1 cellular context compared by ENCODE assay signal in the genomic region with DNA sequence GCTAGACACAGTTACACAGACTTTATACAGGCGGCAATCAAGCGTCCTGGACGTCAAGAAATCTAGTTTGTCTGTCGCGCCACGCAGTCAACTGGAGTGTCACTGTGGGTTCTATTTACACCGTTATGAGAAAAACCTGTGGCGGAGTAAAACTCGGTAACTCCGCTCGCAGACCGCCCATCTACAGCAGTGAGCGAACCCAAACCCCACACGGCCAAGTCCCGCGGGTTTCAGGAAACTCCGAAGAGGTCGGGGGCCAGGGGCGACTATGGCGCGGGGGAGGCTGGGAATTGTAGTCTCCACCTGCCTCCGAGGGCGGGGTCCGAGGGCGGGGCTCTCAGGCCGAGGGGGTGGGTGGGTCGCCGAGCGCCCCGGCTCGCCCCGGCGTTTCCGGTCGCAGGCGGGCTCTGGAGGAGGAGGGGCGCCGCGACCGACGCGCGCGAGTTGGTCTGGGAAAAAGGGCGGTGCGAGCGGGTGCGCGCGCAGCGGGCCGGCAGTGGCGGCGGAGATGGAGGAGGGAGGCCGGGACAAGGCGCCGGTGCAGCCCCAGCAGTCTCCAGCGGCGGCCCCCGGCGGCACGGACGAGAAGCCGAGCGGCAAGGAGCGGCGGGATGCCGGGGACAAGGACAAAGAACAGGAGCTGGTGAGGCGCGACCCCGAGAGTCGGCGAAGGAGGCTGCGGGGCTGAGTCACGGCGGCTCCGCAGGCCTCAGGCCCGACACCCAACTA.
TF ChIP-seq lines count a peak whose summit lies in the region.

A gene (plus strand): TSS at position 483 of the 729 bp plus-strand sequence. CDS start 26 bp downstream, at position 509.

TF ChIP-seq in HEK293, 187 proteins besides CTCF, POLR2A, EP300 and RAD21 (continued from another document and continues in another):
- TF ChIP-seq, protein P1, sequence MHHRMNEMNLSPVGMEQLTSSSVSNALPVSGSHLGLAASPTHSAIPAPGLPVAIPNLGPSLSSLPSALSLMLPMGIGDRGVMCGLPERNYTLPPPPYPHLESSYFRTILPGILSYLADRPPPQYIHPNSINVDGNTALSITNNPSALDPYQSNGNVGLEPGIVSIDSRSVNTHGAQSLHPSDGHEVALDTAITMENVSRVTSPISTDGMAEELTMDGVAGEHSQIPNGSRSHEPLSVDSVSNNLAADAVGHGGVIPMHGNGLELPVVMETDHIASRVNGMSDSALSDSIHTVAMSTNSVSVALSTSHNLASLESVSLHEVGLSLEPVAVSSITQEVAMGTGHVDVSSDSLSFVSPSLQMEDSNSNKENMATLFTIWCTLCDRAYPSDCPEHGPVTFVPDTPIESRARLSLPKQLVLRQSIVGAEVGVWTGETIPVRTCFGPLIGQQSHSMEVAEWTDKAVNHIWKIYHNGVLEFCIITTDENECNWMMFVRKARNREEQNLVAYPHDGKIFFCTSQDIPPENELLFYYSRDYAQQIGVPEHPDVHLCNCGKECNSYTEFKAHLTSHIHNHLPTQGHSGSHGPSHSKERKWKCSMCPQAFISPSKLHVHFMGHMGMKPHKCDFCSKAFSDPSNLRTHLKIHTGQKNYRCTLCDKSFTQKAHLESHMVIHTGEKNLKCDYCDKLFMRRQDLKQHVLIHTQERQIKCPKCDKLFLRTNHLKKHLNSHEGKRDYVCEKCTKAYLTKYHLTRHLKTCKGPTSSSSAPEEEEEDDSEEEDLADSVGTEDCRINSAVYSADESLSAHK (tag by site-specific recombination; IDR thresholded peaks at IDR 0.05), result peak; percentile 26; the same call in 1 of the 2 replicates
- TF ChIP-seq ZNF10 (tag by site-specific recombination; IDR thresholded peaks at IDR 0.05) (0 out of 2 replicates have a peak, but pooled peaks have one; percentile 21), KLF8 (tag by site-specific recombination; IDR thresholded peaks at IDR 0.05) (peak; percentile 40; the same call in 1 of the 2 replicates), ZNF660 (tag by site-specific recombination; IDR thresholded peaks at IDR 0.05) (peak; percentile 48; the same call in 1 of the 2 replicates), ZNF391 (tag by site-specific recombination; IDR thresholded peaks at IDR 0.05; ENCODE audit: borderline replicate concordance, low read depth) (peak; percentile 65; the same call in 1 of the 2 replicates), SCRT1 (tag by site-specific recombination; IDR thresholded peaks at IDR 0.05; ENCODE audit: borderline replicate concordance) (peak; percentile 59; the same call in 1 of the 2 replicates), ZNF121 (tag by site-specific recombination; IDR thresholded peaks at IDR 0.05) (0 out of 2 replicates have a peak, but pooled peaks have one; percentile 14), ZNF561 (tag by site-specific recombination; IDR thresholded peaks at IDR 0.05; ENCODE audit: borderline replicate concordance) (no peak), ZNF23 (tag by site-specific recombination; IDR thresholded peaks at IDR 0.05; ENCODE audit: borderline replicate concordance) (no peak), KLF16 (tag by site-specific recombination; IDR thresholded peaks at IDR 0.05) (0 out of 2 replicates have a peak, but pooled peaks have one; percentile 24), SP3 (tag by site-specific recombination; IDR thresholded peaks at IDR 0.05) (peak; percentile 66), ZBTB20 (tag by site-specific recombination; IDR thresholded peaks at IDR 0.05) (peak; percentile 28; the same call in 1 of the 2 replicates), ZNF2 (tag by site-specific recombination; IDR thresholded peaks at IDR 0.05) (peak; percentile 36; the same call in 1 of the 2 replicates), ZFHX2 (tag by site-specific recombination; conservative IDR thresholded peaks at IDR 0.05) (peak; percentile 65), ZFP37 (tag by site-specific recombination; IDR thresholded peaks at IDR 0.05) (peak; percentile 65; the same call in 1 of the 2 replicates), SP2 (tag by site-specific recombination; IDR thresholded peaks at IDR 0.05) (peak; percentile 62), ZNF335 (tag by site-specific recombination; conservative IDR thresholded peaks at IDR 0.05) (peak; percentile 62), HOXA7 (CRISPR knock-in tag; IDR thresholded peaks at IDR 0.05; ENCODE audit: borderline replicate concordance) (no peak), ZBTB17 (tag by site-specific recombination; IDR thresholded peaks at IDR 0.05) (peak; percentile 36; the same call in 1 of the 2 replicates), ZNF501 (tag by site-specific recombination; IDR thresholded peaks at IDR 0.05) (peak; percentile 20; the same call in 1 of the 2 replicates)
- TF ChIP-seq, protein P2, sequence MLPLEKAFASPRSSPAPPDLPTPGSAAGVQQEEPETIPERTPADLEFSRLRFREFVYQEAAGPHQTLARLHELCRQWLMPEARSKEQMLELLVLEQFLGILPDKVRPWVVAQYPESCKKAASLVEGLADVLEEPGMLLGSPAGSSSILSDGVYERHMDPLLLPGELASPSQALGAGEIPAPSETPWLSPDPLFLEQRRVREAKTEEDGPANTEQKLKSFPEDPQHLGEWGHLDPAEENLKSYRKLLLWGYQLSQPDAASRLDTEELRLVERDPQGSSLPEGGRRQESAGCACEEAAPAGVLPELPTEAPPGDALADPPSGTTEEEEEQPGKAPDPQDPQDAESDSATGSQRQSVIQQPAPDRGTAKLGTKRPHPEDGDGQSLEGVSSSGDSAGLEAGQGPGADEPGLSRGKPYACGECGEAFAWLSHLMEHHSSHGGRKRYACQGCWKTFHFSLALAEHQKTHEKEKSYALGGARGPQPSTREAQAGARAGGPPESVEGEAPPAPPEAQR (tag by site-specific recombination; IDR thresholded peaks at IDR 0.05), result no peak
- TF ChIP-seq, protein P3, sequence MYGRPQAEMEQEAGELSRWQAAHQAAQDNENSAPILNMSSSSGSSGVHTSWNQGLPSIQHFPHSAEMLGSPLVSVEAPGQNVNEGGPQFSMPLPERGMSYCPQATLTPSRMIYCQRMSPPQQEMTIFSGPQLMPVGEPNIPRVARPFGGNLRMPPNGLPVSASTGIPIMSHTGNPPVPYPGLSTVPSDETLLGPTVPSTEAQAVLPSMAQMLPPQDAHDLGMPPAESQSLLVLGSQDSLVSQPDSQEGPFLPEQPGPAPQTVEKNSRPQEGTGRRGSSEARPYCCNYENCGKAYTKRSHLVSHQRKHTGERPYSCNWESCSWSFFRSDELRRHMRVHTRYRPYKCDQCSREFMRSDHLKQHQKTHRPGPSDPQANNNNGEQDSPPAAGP (tag by site-specific recombination; IDR thresholded peaks at IDR 0.05), result 0 out of 2 replicates have a peak, but pooled peaks have one; percentile 23
- TF ChIP-seq, protein P4, sequence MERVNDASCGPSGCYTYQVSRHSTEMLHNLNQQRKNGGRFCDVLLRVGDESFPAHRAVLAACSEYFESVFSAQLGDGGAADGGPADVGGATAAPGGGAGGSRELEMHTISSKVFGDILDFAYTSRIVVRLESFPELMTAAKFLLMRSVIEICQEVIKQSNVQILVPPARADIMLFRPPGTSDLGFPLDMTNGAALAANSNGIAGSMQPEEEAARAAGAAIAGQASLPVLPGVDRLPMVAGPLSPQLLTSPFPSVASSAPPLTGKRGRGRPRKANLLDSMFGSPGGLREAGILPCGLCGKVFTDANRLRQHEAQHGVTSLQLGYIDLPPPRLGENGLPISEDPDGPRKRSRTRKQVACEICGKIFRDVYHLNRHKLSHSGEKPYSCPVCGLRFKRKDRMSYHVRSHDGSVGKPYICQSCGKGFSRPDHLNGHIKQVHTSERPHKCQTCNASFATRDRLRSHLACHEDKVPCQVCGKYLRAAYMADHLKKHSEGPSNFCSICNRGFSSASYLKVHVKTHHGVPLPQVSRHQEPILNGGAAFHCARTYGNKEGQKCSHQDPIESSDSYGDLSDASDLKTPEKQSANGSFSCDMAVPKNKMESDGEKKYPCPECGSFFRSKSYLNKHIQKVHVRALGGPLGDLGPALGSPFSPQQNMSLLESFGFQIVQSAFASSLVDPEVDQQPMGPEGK (tag by site-specific recombination; IDR thresholded peaks at IDR 0.05), result peak; percentile 48; the same call in 1 of the 2 replicates
- TF ChIP-seq, protein P5, sequence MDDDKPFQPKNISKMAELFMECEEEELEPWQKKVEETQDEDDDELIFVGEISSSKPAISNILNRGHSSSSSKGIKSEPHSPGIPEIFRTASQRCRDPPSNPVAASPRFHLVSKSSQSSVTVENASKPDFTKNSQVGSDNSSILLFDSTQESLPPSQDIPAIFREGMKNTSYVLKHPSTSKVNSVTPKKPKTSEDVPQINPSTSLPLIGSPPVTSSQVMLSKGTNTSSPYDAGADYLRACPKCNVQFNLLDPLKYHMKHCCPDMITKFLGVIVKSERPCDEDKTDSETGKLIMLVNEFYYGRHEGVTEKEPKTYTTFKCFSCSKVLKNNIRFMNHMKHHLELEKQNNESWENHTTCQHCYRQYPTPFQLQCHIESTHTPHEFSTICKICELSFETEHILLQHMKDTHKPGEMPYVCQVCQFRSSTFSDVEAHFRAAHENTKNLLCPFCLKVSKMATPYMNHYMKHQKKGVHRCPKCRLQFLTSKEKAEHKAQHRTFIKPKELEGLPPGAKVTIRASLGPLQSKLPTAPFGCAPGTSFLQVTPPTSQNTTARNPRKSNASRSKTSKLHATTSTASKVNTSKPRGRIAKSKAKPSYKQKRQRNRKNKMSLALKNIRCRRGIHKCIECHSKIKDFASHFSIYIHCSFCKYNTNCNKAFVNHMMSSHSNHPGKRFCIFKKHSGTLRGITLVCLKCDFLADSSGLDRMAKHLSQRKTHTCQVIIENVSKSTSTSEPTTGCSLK (tag by site-specific recombination; IDR thresholded peaks at IDR 0.05), result no peak
- TF ChIP-seq, protein P6, sequence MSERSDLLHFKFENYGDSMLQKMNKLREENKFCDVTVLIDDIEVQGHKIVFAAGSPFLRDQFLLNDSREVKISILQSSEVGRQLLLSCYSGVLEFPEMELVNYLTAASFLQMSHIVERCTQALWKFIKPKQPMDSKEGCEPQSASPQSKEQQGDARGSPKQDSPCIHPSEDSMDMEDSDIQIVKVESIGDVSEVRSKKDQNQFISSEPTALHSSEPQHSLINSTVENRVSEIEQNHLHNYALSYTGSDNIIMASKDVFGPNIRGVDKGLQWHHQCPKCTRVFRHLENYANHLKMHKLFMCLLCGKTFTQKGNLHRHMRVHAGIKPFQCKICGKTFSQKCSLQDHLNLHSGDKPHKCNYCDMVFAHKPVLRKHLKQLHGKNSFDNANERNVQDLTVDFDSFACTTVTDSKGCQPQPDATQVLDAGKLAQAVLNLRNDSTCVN (tag by site-specific recombination; optimal IDR thresholded peaks at IDR 0.05), result peak; percentile 90
- TF ChIP-seq, protein P7, sequence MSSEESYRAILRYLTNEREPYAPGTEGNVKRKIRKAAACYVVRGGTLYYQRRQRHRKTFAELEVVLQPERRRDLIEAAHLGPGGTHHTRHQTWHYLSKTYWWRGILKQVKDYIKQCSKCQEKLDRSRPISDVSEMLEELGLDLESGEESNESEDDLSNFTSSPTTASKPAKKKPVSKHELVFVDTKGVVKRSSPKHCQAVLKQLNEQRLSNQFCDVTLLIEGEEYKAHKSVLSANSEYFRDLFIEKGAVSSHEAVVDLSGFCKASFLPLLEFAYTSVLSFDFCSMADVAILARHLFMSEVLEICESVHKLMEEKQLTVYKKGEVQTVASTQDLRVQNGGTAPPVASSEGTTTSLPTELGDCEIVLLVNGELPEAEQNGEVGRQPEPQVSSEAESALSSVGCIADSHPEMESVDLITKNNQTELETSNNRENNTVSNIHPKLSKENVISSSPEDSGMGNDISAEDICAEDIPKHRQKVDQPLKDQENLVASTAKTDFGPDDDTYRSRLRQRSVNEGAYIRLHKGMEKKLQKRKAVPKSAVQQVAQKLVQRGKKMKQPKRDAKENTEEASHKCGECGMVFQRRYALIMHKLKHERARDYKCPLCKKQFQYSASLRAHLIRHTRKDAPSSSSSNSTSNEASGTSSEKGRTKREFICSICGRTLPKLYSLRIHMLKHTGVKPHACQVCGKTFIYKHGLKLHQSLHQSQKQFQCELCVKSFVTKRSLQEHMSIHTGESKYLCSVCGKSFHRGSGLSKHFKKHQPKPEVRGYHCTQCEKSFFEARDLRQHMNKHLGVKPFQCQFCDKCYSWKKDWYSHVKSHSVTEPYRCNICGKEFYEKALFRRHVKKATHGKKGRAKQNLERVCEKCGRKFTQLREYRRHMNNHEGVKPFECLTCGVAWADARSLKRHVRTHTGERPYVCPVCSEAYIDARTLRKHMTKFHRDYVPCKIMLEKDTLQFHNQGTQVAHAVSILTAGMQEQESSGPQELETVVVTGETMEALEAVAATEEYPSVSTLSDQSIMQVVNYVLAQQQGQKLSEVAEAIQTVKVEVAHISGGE (tag by site-specific recombination; conservative IDR thresholded peaks at IDR 0.05; ENCODE audit: low read depth), result peak; percentile 38; the same call in 1 of the 2 replicates
- TF ChIP-seq, protein P8, sequence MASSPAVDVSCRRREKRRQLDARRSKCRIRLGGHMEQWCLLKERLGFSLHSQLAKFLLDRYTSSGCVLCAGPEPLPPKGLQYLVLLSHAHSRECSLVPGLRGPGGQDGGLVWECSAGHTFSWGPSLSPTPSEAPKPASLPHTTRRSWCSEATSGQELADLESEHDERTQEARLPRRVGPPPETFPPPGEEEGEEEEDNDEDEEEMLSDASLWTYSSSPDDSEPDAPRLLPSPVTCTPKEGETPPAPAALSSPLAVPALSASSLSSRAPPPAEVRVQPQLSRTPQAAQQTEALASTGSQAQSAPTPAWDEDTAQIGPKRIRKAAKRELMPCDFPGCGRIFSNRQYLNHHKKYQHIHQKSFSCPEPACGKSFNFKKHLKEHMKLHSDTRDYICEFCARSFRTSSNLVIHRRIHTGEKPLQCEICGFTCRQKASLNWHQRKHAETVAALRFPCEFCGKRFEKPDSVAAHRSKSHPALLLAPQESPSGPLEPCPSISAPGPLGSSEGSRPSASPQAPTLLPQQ (tag by site-specific recombination; IDR thresholded peaks at IDR 0.05), result peak; percentile 41; the same call in 1 of the 2 replicates
- TF ChIP-seq, protein P9, sequence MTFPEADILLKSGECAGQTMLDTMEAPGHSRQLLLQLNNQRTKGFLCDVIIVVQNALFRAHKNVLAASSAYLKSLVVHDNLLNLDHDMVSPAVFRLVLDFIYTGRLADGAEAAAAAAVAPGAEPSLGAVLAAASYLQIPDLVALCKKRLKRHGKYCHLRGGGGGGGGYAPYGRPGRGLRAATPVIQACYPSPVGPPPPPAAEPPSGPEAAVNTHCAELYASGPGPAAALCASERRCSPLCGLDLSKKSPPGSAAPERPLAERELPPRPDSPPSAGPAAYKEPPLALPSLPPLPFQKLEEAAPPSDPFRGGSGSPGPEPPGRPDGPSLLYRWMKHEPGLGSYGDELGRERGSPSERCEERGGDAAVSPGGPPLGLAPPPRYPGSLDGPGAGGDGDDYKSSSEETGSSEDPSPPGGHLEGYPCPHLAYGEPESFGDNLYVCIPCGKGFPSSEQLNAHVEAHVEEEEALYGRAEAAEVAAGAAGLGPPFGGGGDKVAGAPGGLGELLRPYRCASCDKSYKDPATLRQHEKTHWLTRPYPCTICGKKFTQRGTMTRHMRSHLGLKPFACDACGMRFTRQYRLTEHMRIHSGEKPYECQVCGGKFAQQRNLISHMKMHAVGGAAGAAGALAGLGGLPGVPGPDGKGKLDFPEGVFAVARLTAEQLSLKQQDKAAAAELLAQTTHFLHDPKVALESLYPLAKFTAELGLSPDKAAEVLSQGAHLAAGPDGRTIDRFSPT (tag by site-specific recombination; IDR thresholded peaks at IDR 0.05), result no peak
